Comparison of ENCODE assay signal across 1 cellular context in genomic region chr22:42755121-42755520, GRCh38. TPM values are rescaled to one million over a fixed set of nuclear protein-coding genes. Genes with fewer than 3 reads are reported as not detected.
"Had no signal": no experiment of that assay in that cellular context is flagged by ENCODE, and none has a peak within 500 bp of the region (broad histone marks: within the 10 kb centered on the region; RNA-seq: fewer than 3 reads in every experiment).

No MANE protein-coding gene starts in this region.

RNA-seq across cellular contexts. Expression of gene A4GALT, which starts 34.5 kb away (rescaled TPM):
- total RNA-seq: naive thymus-derived CD8-positive, alpha-beta T cell had no signal
- polyA plus RNA-seq: naive thymus-derived CD8-positive, alpha-beta T cell had no signal
